In the genomic region with DNA sequence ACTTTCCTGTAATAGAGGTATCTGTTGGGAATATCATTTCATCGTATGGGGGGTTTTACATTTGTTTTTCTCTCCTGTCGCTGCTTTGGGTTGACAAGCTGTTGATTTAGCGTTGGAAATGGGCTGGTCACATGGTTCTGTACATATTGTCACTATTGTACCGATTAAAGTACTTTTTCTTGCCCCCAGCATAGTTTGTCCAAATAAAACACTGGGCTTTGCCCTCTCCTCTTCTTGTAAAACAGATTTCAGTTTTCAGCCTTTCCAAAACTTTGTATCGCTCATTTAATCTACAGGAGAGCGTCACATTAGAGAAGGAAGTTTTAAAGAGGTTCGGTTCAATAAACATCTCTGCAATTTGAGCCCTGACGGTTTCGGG, we compare ENCODE assay signal across 1 cellular context.
TF ChIP-seq lines count a peak whose summit lies in the region.

No MANE protein-coding gene starts in this region.

TF ChIP-seq in GM12878, 131 proteins besides CTCF, POLR2A, EP300 and RAD21:
- TF ChIP-seq RAD51 (IDR thresholded peaks at IDR 0.05) (peak; percentile 47; the same call in 1 of the 2 replicates), BCL11A (IDR thresholded peaks at IDR 0.05; ENCODE audit: low read depth, low read length) (no peak), NBN (IDR thresholded peaks at IDR 0.05) (0 out of 2 replicates have a peak, but pooled peaks have one; percentile 24)
TF ChIP-seq in GM12878: peak in this region for 2.
